In the genomic region with DNA sequence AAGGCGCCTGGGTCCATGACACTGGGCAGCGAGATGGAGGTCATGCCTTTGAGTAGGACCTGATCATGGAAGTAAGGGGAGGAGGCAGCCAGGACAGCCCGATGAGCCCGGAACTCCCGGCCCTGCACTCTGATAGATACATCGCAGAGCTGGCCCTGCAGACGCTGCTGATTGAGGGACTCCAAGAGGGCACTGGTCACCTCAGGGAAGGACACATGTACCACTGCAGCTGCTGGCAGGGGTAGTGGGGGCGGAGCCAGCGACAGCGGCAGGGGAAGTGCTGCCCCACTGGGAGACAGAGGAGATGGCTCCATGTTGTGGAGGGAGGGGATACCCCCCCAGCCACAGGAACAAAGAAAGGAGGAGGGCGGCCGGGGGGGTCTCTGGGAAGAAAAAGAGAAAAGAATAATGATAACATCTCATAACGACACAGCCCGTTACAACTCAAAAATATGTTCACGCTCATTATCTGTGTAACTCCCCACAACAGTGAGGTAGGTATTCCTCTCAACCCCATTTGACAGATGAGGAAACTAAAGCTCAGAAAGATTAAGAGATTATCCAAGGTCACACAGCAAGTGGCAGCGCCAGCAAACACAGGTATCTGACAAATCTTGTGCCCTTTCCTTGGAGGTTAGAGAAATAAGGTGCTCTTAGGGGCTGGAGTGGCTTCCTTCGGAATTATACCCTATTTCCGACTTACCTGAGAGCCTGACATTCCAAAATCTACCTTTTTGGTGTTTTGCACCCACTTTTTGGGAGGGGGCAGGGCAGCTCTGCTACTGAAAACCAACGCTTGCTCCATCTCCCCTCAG, we compare ENCODE assay signal across 8 cellular contexts. TPM values are rescaled to one million over a fixed set of nuclear protein-coding genes. Genes with fewer than 3 reads are reported as not detected.
DNase-seq lines count a peak whose midpoint lies in the region; ATAC-seq and TF ChIP-seq lines count a peak whose summit lies in the region.

No MANE protein-coding gene starts in this region.

- POLR2A ChIA-PET in activated CD4-positive, alpha-beta T cell treated with anti-CD3 and anti-CD28 coated beads, Interleukin-2, amount 10 ng/mL, durations not matched to agents 7 days and 5 days (lab: Charles Lee) = no interaction called here

- CTCF ChIA-PET in activated CD4-positive, alpha-beta T cell treated with anti-CD3 and anti-CD28 coated beads, Interleukin-2, amount 10 ng/mL, durations not matched to agents 7 days and 5 days (lab: Charles Lee) = interaction anchor here (1.1 to 2.5 kb wide), 4 partner anchors 18 to 28 kb away, joined by 4 to 8 read pairs (median 4); partner anchors contain the start of genes PFDN6, RGL2 and WDR46

- peaks cover 79% of the 10 kb centered on the region for H3K4me1 Mint-ChIP-seq in activated CD4-positive, alpha-beta T cell treated with anti-CD3 and anti-CD28 coated beads, Interleukin-2, amount 10 ng/mL, durations not matched to agents 7 days and 5 days

- TF ChIP-seq CTCF in adrenal gland (IDR thresholded peaks at IDR 0.05) (no peak), kidney epithelial cell (IDR thresholded peaks at IDR 0.05; ENCODE audit: insufficient read depth, low read length, poor library complexity, severe bottlenecking) (no peak)

- no peak for TF ChIP-seq POLR2A in adrenal gland (IDR thresholded peaks at IDR 0.05)

- H3K36me3 Mint-ChIP-seq in activated CD4-positive, alpha-beta T cell treated with anti-CD3 and anti-CD28 coated beads, Interleukin-2, amount 10 ng/mL, durations not matched to agents 7 days and 5 days (ENCODE audit: low read depth) = peaks cover 66% of the 10 kb centered on the region

- H3K27me3 ChIP-seq in adrenal gland = no peaks in the 10 kb centered on the region
- H3K27me3 ChIP-seq in kidney epithelial cell (ENCODE audit: control insufficient read depth, insufficient read depth, low read length) = no peaks in the 10 kb centered on the region
- no peaks in the 10 kb centered on the region for H3K27me3 ChIP-seq in thymus (ENCODE audit: control insufficient read depth, insufficient read depth)

- H3K27ac ChIP-seq in adrenal gland = peak overlapping the region in 3 of 5 donors; percentile 72 to 90 (median 81)
- H3K27ac ChIP-seq in thymus (ENCODE audit: low read depth) = peak overlapping the region; percentile 50

- H3K36me3 ChIP-seq in adrenal gland (replicated peaks in 1 of 2) (peaks cover 0 to 32% of the 10 kb centered on the region in 2 donors), kidney epithelial cell (ENCODE audit: control insufficient read depth, insufficient read depth, low read length) (peaks cover 8% of the 10 kb centered on the region), thymus (ENCODE audit: control insufficient read depth, insufficient read depth) (peaks cover 27% of the 10 kb centered on the region)

- DNase-seq in activated CD4-positive, alpha-beta T cell treated with anti-CD3 and anti-CD28 coated beads, Interleukin-2, amount 10 ng/mL, durations not matched to agents 7 days and 5 days = no peak
- no peak for DNase-seq in activated CD4-positive, alpha-beta T cell treated with anti-CD3 and anti-CD28 coated beads, Interleukin-2, amount 50 U/mL, for 4 hours
- peak in 6 of 7 donors; percentile 25 to 66 (median 44) for DNase-seq in adrenal gland
- DNase-seq in kidney epithelial cell (ENCODE audit: low read depth) = no peak
- DNase-seq in glomerular visceral epithelial cell (ENCODE audit: extremely low spot score) = no peak

- no peaks in the 10 kb centered on the region for H3K9me3 ChIP-seq in adrenal gland (replicated peaks in 1 of 3)
- H3K9me3 ChIP-seq in thymus (ENCODE audit: control insufficient read depth) = no peaks in the 10 kb centered on the region

- intact Hi-C loops in adrenal gland (cut with DNase I) = no loop called here

- H3K4me3 ChIP-seq in adrenal gland (peak overlapping the region in 2 of 4 donors; percentile 35 to 58), kidney epithelial cell (ENCODE audit: low read depth, low read length) (peak overlapping the region; percentile 55), thymus (ENCODE audit: low read length) (peak overlapping the region; percentile 73)

- no peaks in the 10 kb centered on the region for H3K27me3 Mint-ChIP-seq in activated CD4-positive, alpha-beta T cell treated with anti-CD3 and anti-CD28 coated beads, Interleukin-2, amount 10 ng/mL, durations not matched to agents 7 days and 5 days

- WGBS in adrenal gland, 4 donors = 66 to 74% (median 70%) methylated on average over 17 to 19 of the region's 19 CpGs
- WGBS in thymus = 86% methylated on average over 19 of the region's 19 CpGs

- peak overlapping the region; percentile 67 for H3K27ac Mint-ChIP-seq in activated CD4-positive, alpha-beta T cell treated with anti-CD3 and anti-CD28 coated beads, Interleukin-2, amount 10 ng/mL, durations not matched to agents 7 days and 5 days

- peak overlapping the region; percentile 99 for H3K4me3 Mint-ChIP-seq in activated CD4-positive, alpha-beta T cell treated with anti-CD3 and anti-CD28 coated beads, Interleukin-2, amount 10 ng/mL, durations not matched to agents 7 days and 5 days

- H3K9me3 Mint-ChIP-seq in activated CD4-positive, alpha-beta T cell treated with anti-CD3 and anti-CD28 coated beads, Interleukin-2, amount 10 ng/mL, durations not matched to agents 7 days and 5 days = no peaks in the 10 kb centered on the region

- no peak for ATAC-seq in GM21447 (IDR thresholded peaks at IDR 0.05; ENCODE audit: unreplicated experiment)
- ATAC-seq in HG03442 (IDR thresholded peaks at IDR 0.05; ENCODE audit: unreplicated experiment) = no peak

- peaks cover 52 to 69% of the 10 kb centered on the region in 2 donors for H3K4me1 ChIP-seq in adrenal gland (replicated peaks in 1 of 2)
- H3K4me1 ChIP-seq in thymus (ENCODE audit: control insufficient read depth, insufficient read depth, low read length) = peaks cover 23% of the 10 kb centered on the region

RNA-seq across cellular contexts. Expression of gene ZBTB22, which starts 0.7 kb away (rescaled TPM):
- 10 to 100 TPM; 15.8 to 16.9 TPM for total RNA-seq in activated CD4-positive, alpha-beta T cell treated with anti-CD3 and anti-CD28 coated beads, Interleukin-2, amount 10 ng/mL, durations not matched to agents 7 days and 5 days
- total RNA-seq in adrenal gland (10 to 100 TPM; 18.8 to 40.3 (median 24.8) TPM), kidney epithelial cell (17.5 and 18.4 TPM in 2 replicates)
- polyA plus RNA-seq in adrenal gland (10 to 100 TPM; 13.0 to 17.9 (median 15.4) TPM), thymus (15.5 TPM)

RNA-seq across cellular contexts. Expression of gene TAPBP, which starts 2.9 kb away (rescaled TPM):
- 100 to 1,000 TPM; 246 to 263 TPM for total RNA-seq in activated CD4-positive, alpha-beta T cell treated with anti-CD3 and anti-CD28 coated beads, Interleukin-2, amount 10 ng/mL, durations not matched to agents 7 days and 5 days
- total RNA-seq in adrenal gland (100 to 1,000 TPM; 112 to 322 (median 218) TPM), kidney epithelial cell (214 and 300 TPM in 2 replicates)
- polyA plus RNA-seq in adrenal gland (100 to 1,000 TPM in 2 of 3 donors, 10 to 100 TPM in 1; 38.7 to 163 (median 107) TPM), thymus (57.0 TPM)

RNA-seq across cellular contexts. Expression of gene DAXX, which starts 5.9 kb away (rescaled TPM):
- total RNA-seq in activated CD4-positive, alpha-beta T cell treated with anti-CD3 and anti-CD28 coated beads, Interleukin-2, amount 10 ng/mL, durations not matched to agents 7 days and 5 days = 100 to 1,000 TPM in 1 of 2 experiments, 10 to 100 TPM in 1; 98.9 to 113 TPM
- 100 to 1,000 TPM in 1 of 8 donors, 10 to 100 TPM in 7; 36.7 to 106 (median 44.8) TPM for total RNA-seq in adrenal gland
- polyA plus RNA-seq in adrenal gland = 10 to 100 TPM; 45.8 to 81.8 (median 49.8) TPM
- total RNA-seq in kidney epithelial cell = 44.4 and 53.7 TPM in 2 replicates
- polyA plus RNA-seq in thymus = 48.1 TPM

RNA-seq across cellular contexts. Expression of gene RGL2, which starts 18.1 kb away (rescaled TPM):
- 10 to 100 TPM; 52.6 to 52.8 TPM for total RNA-seq in activated CD4-positive, alpha-beta T cell treated with anti-CD3 and anti-CD28 coated beads, Interleukin-2, amount 10 ng/mL, durations not matched to agents 7 days and 5 days
- total RNA-seq in adrenal gland (100 to 1,000 TPM in 1 of 8 donors, 10 to 100 TPM in 7; 51.3 to 177 (median 85.4) TPM), kidney epithelial cell (42.3 and 45.5 TPM in 2 replicates)
- polyA plus RNA-seq in adrenal gland (100 to 1,000 TPM in 2 of 3 donors, 10 to 100 TPM in 1; 36.4 to 224 (median 147) TPM), thymus (120 TPM)

RNA-seq across cellular contexts. Expression of gene PFDN6, which starts 27.4 kb away (rescaled TPM):
- 10 to 100 TPM; 57.0 to 67.2 TPM for total RNA-seq in activated CD4-positive, alpha-beta T cell treated with anti-CD3 and anti-CD28 coated beads, Interleukin-2, amount 10 ng/mL, durations not matched to agents 7 days and 5 days
- total RNA-seq in adrenal gland = 100 to 1,000 TPM in 1 of 8 donors, 10 to 100 TPM in 6, 1 to 10 TPM in 1; 6.8 to 137 (median 45.7) TPM
- polyA plus RNA-seq in adrenal gland = 100 to 1,000 TPM; 180 to 830 (median 713) TPM
- total RNA-seq in kidney epithelial cell = 42.9 and 51.4 TPM in 2 replicates
- polyA plus RNA-seq in thymus = 171 TPM

Comparison
In these comparisons a context has a peak if more than half of its experiments do, and no peak if none do; other contexts are left out.
1. DNase-seq: peak in adrenal gland (6 of 7); none in activated CD4-positive, alpha-beta T cell treated with anti-CD3 and anti-CD28 coated beads, Interleukin-2, amount 10 ng/mL, durations not matched to agents 7 days and 5 days (single experiment), activated CD4-positive, alpha-beta T cell treated with anti-CD3 and anti-CD28 coated beads, Interleukin-2, amount 50 U/mL, for 4 hours (0 of 2), kidney epithelial cell (single experiment) and glomerular visceral epithelial cell (single experiment).